In the genomic region with DNA sequence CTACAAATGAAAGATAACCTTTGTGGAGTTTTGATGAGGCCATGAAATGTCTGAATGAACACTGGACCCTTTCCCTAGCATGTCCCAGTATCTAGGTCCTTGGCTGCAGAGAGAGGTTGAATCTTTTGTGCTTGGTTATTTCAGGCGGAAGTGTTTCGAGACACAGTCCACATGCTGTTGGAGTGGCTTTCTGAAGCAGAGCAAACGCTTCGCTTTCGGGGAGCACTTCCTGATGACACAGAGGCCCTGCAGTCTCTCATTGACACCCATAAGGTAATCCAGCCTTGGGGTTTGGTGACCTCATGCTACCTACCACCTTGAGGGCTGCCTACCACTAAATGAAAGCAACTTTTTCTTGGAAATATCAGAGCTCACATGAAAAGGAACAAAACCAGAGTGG, we compare ENCODE assay signal across 13 cellular contexts. TPM values are rescaled to one million over a fixed set of nuclear protein-coding genes. Genes with fewer than 3 reads are reported as not detected.
"Had no signal": no experiment of that assay in that cellular context is flagged by ENCODE, and none has a peak within 500 bp of the region (broad histone marks: within the 10 kb centered on the region; RNA-seq: fewer than 3 reads in every experiment).

No MANE protein-coding gene starts in this region.

- H3K4me3 ChIP-seq: neural progenitor cell, tibial artery had no signal

- DNase-seq: activated CD4-positive, alpha-beta T cell treated with anti-CD3 and anti-CD28 coated beads for 4 hours; cortex of kidney; effector CD8-positive, alpha-beta T cell; foreskin fibroblast; naive B cell; stimulated activated CD4-positive, alpha-beta T cell treated with anti-CD3 and anti-CD28 coated beads, Interleukin-12 subunit alpha, Interleukin-12 subunit beta, amount 100 ng/mL, for 4 hours; stimulated activated CD4-positive, alpha-beta T cell treated with anti-CD3 and anti-CD28 coated beads, Interleukin-2, amount 100 ng/mL, for 24 hours; T-helper 17 cell; tibial artery; WERI-Rb-1 had no signal

- H3K27me3 Mint-ChIP-seq: central memory CD8-positive, alpha-beta T cell; naive B cell; T-helper 17 cell had no signal

- H3K27ac ChIP-seq: neural progenitor cell, tibial artery, WERI-Rb-1 had no signal

- H3K9me3 ChIP-seq: tibial artery had no signal

- ATAC-seq: T-helper 17 cell had no signal

- H3K27ac Mint-ChIP-seq: neural progenitor cell, T-helper 17 cell had no signal

- H3K9me3 Mint-ChIP-seq: central memory CD8-positive, alpha-beta T cell; naive B cell; neural progenitor cell had no signal

- H3K4me3 Mint-ChIP-seq: central memory CD8-positive, alpha-beta T cell; naive B cell; neural progenitor cell; T-helper 17 cell had no signal

- H3K4me1 ChIP-seq: neural progenitor cell, tibial artery had no signal

- H3K27me3 ChIP-seq: neural progenitor cell, tibial artery had no signal

- H3K4me1 Mint-ChIP-seq: naive B cell, neural progenitor cell had no signal

RNA-seq across cellular contexts. Expression of a gene that starts 38.9 kb away (rescaled TPM):
- total RNA-seq: osteocyte had no signal
